Comparison of ENCODE assay signal across 11 cellular contexts in genomic region chr9:130426467-130426773, GRCh38.
"Had no signal": no experiment of that assay in that cellular context is flagged by ENCODE, and none has a peak within 500 bp of the region (broad histone marks: within the 10 kb centered on the region; RNA-seq: fewer than 3 reads in every experiment).

No MANE protein-coding gene starts in this region.

- ATAC-seq: activated T-cell treated with anti-CD3 and anti-CD28 coated beads, Interleukin-2, amount 50 U/mL, for 4 hours; stimulated activated naive CD8-positive, alpha-beta T cell treated with anti-CD3 and anti-CD28 coated beads, Interleukin-15, Interleukin-2, amounts not matched to agents 100 U/mL and 50 U/mL, for 24 hours had no signal

- H3K27ac ChIP-seq: dorsolateral prefrontal cortex, ovary, suprapubic skin had no signal

- H3K9me3 ChIP-seq: ovary, suprapubic skin had no signal

- H3K4me3 ChIP-seq: dorsolateral prefrontal cortex, ovary, suprapubic skin had no signal

- DNase-seq: activated CD4-positive, alpha-beta memory T cell treated with anti-CD3 and anti-CD28 coated beads for 36 hours; activated CD4-positive, CD25-positive, alpha-beta regulatory T cell treated with anti-CD3 and anti-CD28 coated beads, Interleukin-2, amount 50 U/mL, for 72 hours; activated gamma-delta T cell treated with Interleukin-2 at 50 U/mL for 16 hours; activated naive CD8-positive, alpha-beta T cell treated with anti-CD3 and anti-CD28 coated beads for 36 hours; activated T-cell treated with anti-CD3 and anti-CD28 coated beads, Interleukin-2, amount 50 U/mL, for 4 hours; ovary; stimulated activated CD4-positive, alpha-beta T cell treated with anti-CD3 and anti-CD28 coated beads, Interleukin-4, amount 100 ng/mL, for 1 hour; stimulated activated CD8-positive, alpha-beta memory T cell treated with anti-CD3 and anti-CD28 coated beads, Interleukin-4, amount 100 ng/mL, for 48 hours; stimulated activated naive CD8-positive, alpha-beta T cell treated with anti-CD3 and anti-CD28 coated beads, Interleukin-15, Interleukin-2, amounts not matched to agents 100 U/mL and 50 U/mL, for 24 hours had no signal

- H3K36me3 ChIP-seq: ovary, suprapubic skin had no signal

- H3K27me3 ChIP-seq: ovary had no signal
